ENCODE assay signal across 14 cellular contexts in the genomic region with DNA sequence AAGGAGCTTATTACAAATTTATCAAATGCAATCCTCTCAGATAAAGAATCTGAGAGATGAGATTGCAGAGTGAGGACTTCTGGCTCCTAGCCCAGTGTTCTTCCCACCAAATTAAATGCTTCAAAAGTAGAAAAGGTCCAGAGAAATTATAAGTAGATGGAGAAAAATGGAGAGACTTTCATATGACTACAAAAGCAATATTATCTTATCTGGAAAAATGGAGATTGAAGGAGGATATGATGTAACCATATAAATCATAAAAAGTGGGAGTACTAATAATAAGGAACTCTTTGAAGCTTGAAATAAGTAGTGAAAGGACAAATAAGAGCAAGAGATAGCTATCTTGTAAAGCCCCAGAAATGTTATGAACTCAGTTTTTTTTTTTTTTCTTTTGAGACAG. TPM values are rescaled to one million over a fixed set of nuclear protein-coding genes. Genes with fewer than 3 reads are reported as not detected.
A peak's percentile ranks its signal among the peaks of the same experiment; 100 is the strongest.
DNase-seq lines count a peak whose midpoint lies in the region; ATAC-seq and TF ChIP-seq lines count a peak whose summit lies in the region.
"Had no signal": no experiment of that assay in that cellular context is flagged by ENCODE, and none has a peak within 500 bp of the region (broad histone marks: within the 10 kb centered on the region; RNA-seq: fewer than 3 reads in every experiment).

No MANE protein-coding gene starts in this region.

- no peak for ATAC-seq in natural killer cell
- no peak for ATAC-seq in heart right ventricle
- no peak for ATAC-seq in HG02981 (IDR thresholded peaks at IDR 0.05; ENCODE audit: unreplicated experiment)
- no peak for ATAC-seq in GM21717 (IDR thresholded peaks at IDR 0.05; ENCODE audit: unreplicated experiment)
- ATAC-seq: gastroesophageal sphincter had no signal

- H3K27ac ChIP-seq in BLaER1 treated with 17β-estradiol and CSF1 and Interleukin-3, amounts not matched to agents 10 nM and 100 nM: no peak overlapping the region
- H3K27ac ChIP-seq in adrenal gland (peak overlapping the region; percentile 68 to 99 (median 96)), heart right ventricle (peak overlapping the region in 3 of 10 donors; percentile 99 to 100 (median 99))

- no peaks in the 10 kb centered on the region for H3K9me3 Mint-ChIP-seq in natural killer cell

- H3K9ac ChIP-seq in BLaER1 treated with 17β-estradiol and CSF1 and Interleukin-3, amounts not matched to agents 10 nM and 100 nM: peak overlapping the region in 1 of 11 experiments; percentile 27; a peak in 1 of 22 replicates

- H4K20me1 ChIP-seq in BLaER1 treated with 17β-estradiol and CSF1 and Interleukin-3, amounts not matched to agents 10 nM and 100 nM: peaks cover 0 to 42% (median 17%) of the 10 kb centered on the region in 11 experiments; a peak in 12 of 22 replicates

- peak overlapping the region in 10 of 11 experiments; percentile 84 to 96 (median 94); a peak in 16 of 22 replicates for H3K4me2 ChIP-seq in BLaER1 treated with 17β-estradiol and CSF1 and Interleukin-3, amounts not matched to agents 10 nM and 100 nM

- H3K27me3 Mint-ChIP-seq in natural killer cell (ENCODE audit: low read depth in 2 of 2): no peaks in the 10 kb centered on the region

- TF ChIP-seq POLR2A in adrenal gland (IDR thresholded peaks at IDR 0.05): no peak

- intact Hi-C loops in adrenal gland (cut with DNase I) (no loop called here), natural killer cell (cut with micrococcal nuclease) (no loop called here), heart right ventricle (cut with DNase I) (loop anchor here in 3 of 10 donors (10.0 kb wide), 2 partner anchors 99 to 149 kb away; partner anchors contain the start of genes SRSF3 (in 2 of the 3) and STK38 (in 1 of the 3))

- H3K4me3 Mint-ChIP-seq in natural killer cell: no peak overlapping the region

- H3K27ac Mint-ChIP-seq in natural killer cell: peak overlapping the region; percentile 94 to 95

- H3K9me3 ChIP-seq in BLaER1 treated with 17β-estradiol and CSF1 and Interleukin-3, amounts not matched to agents 10 nM and 100 nM (replicated peaks in 1 of 11): peaks cover 14 to 30% (median 26%) of the 10 kb centered on the region in 11 experiments
- H3K9me3 ChIP-seq in adrenal gland (replicated peaks in 1 of 3): no peaks in the 10 kb centered on the region
- H3K9me3 ChIP-seq in heart right ventricle: peaks cover 0 to 12% (median 0%) of the 10 kb centered on the region in 11 donors
- H3K9me3 ChIP-seq: gastroesophageal sphincter had no signal

- H3K4me3 ChIP-seq in BLaER1 treated with 17β-estradiol and CSF1 and Interleukin-3, amounts not matched to agents 10 nM and 100 nM: no peak overlapping the region
- H3K4me3 ChIP-seq in adrenal gland (no peak overlapping the region), heart right ventricle (no peak overlapping the region)
- H3K4me3 ChIP-seq: gastroesophageal sphincter had no signal

- H3K27me3 ChIP-seq in BLaER1 treated with 17β-estradiol and CSF1 and Interleukin-3, amounts not matched to agents 10 nM and 100 nM: no peaks in the 10 kb centered on the region
- H3K27me3 ChIP-seq in adrenal gland (no peaks in the 10 kb centered on the region), heart right ventricle (no peaks in the 10 kb centered on the region)
- H3K27me3 ChIP-seq: gastroesophageal sphincter had no signal

- peak; percentile 21 for DNase-seq in EH (ENCODE audit: low read depth)
- DNase-seq in adrenal gland: peak in 1 of 7 donors; percentile 49
- DNase-seq in natural killer cell: no peak
- DNase-seq in cerebellum (ENCODE audit: low spot score): no peak
- no peak for DNase-seq in heart right ventricle
- DNase-seq: activated CD8-positive, alpha-beta memory T cell treated with anti-CD3 and anti-CD28 coated beads for 24 hours; effector CD8-positive, alpha-beta T cell; Karpas-422; kidney; NCI-H2029 treated with DMSO at 0.1 percent for 48 hours had no signal

- no peaks in the 10 kb centered on the region for H3K36me3 Mint-ChIP-seq in natural killer cell

- peaks cover 41 to 55% of the 10 kb centered on the region in 2 donors for H3K4me1 Mint-ChIP-seq in natural killer cell

- peaks cover 30 to 47% (median 34%) of the 10 kb centered on the region in 11 experiments for H3K36me3 ChIP-seq in BLaER1 treated with 17β-estradiol and CSF1 and Interleukin-3, amounts not matched to agents 10 nM and 100 nM
- H3K36me3 ChIP-seq in adrenal gland (replicated peaks in 1 of 2) (no peaks in the 10 kb centered on the region), heart right ventricle (peaks cover 0 to 17% (median 4%) of the 10 kb centered on the region in 9 donors)

- TF ChIP-seq CTCF in adrenal gland (IDR thresholded peaks at IDR 0.05) (no peak), natural killer cell (IDR thresholded peaks at IDR 0.05) (no peak), heart right ventricle (IDR thresholded peaks at IDR 0.05) (no peak)

- H3K4me1 ChIP-seq in BLaER1 treated with 17β-estradiol and CSF1 and Interleukin-3, amounts not matched to agents 10 nM and 100 nM: peaks cover 31 to 43% (median 37%) of the 10 kb centered on the region in 10 experiments
- H3K4me1 ChIP-seq in adrenal gland (replicated peaks in 1 of 2) (peaks cover 31 to 50% of the 10 kb centered on the region in 2 donors), heart right ventricle (peaks cover 8 to 50% (median 44%) of the 10 kb centered on the region in 9 donors)

RNA-seq across cellular contexts. Expression of gene KCTD20, which starts 2.9 kb away (rescaled TPM):
- total RNA-seq in adrenal gland: 10 to 100 TPM; 42.2 to 74.2 (median 54.4) TPM
- polyA plus RNA-seq in adrenal gland: 10 to 100 TPM; 15.3 to 66.6 (median 16.7) TPM
- total RNA-seq in natural killer cell: 10 to 100 TPM; 37.7 to 43.5 (median 43.2) TPM
- total RNA-seq in cerebellum: 61.8 TPM
- total RNA-seq in heart right ventricle: 10 to 100 TPM; 21.4 to 36.6 (median 26.1) TPM
- polyA plus RNA-seq in heart right ventricle: 10 to 100 TPM in 1 of 2 donors, 1 to 10 TPM in 1; 8.9 to 13.4 TPM

RNA-seq across cellular contexts. Expression of gene PXT1, which starts 3.0 kb away (rescaled TPM):
- not detected for total RNA-seq in adrenal gland
- not detected for polyA plus RNA-seq in adrenal gland
- 1 to 10 TPM in 1 of 3 donors, under 1 TPM in 2; 0.27 to 1.0 (median 0.28) TPM for total RNA-seq in natural killer cell
- not detected for total RNA-seq in cerebellum
- under 1 TPM in 5 of 10 donors, not detected in 5; 0.18 to 0.34 (median 0.23) TPM for total RNA-seq in heart right ventricle
- polyA plus RNA-seq in heart right ventricle: under 1 TPM; 0.15 to 0.26 TPM

RNA-seq across cellular contexts. Expression of gene ETV7, which starts 58.2 kb away (rescaled TPM):
- total RNA-seq in adrenal gland (1 to 10 TPM in 6 of 8 donors, under 1 TPM in 1, not detected in 1; 0.28 to 6.0 (median 2.3) TPM), natural killer cell (1 to 10 TPM in 2 of 3 donors, under 1 TPM in 1; 0.96 to 2.8 (median 1.7) TPM), cerebellum (not detected), heart right ventricle (1 to 10 TPM in 1 of 10 donors, under 1 TPM in 4, not detected in 5; 0.15 to 5.9 (median 0.17) TPM)
- polyA plus RNA-seq in adrenal gland (1 to 10 TPM in 2 of 3 donors, under 1 TPM in 1; 0.86 to 3.0 (median 2.4) TPM), heart right ventricle (under 1 TPM; 0.10 to 0.22 TPM)

Comparison
In these comparisons a context has a peak if more than half of its experiments do, and no peak if none do; other contexts are left out.
1. H3K27ac ChIP-seq: peak in adrenal gland (5 of 5); none in BLaER1 treated with 17β-estradiol and CSF1 and Interleukin-3, amounts not matched to agents 10 nM and 100 nM (0 of 11).